ENCODE assay signal across 24 cellular contexts in the genomic region with DNA sequence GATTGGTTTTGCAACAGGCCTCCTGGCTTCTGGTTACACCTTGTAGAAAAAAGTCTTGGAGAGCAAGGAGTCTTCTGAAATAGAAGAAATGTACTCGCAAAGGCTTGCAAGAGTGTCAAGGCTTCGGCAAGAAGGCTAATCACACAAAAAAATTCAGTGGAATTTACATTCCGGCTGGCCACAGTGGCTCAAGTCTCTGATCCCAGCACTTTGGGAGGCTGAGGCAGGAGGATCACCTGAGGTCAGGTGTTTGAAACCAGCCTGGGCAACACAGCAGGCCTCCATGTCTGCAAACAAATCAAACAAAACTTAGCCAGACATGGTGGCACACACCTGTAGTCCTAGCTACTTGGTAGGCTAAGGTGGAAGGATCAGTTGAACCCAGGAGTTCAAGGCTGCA.
"Had no signal": no experiment of that assay in that cellular context is flagged by ENCODE, and none has a peak within 500 bp of the region (broad histone marks: within the 10 kb centered on the region; RNA-seq: fewer than 3 reads in every experiment).

No MANE protein-coding gene starts in this region.

- H3K27me3 ChIP-seq: ascending aorta, breast epithelium, dorsolateral prefrontal cortex had no signal

- H3K4me3 ChIP-seq: ascending aorta, breast epithelium, cardiac muscle cell, dorsolateral prefrontal cortex had no signal

- H3K36me3 ChIP-seq: ascending aorta, breast epithelium, cardiac muscle cell had no signal

- H3K27ac ChIP-seq: cardiac muscle cell had no signal

- H3K9me3 ChIP-seq: ascending aorta, breast epithelium had no signal

- DNase-seq: activated CD4-positive, alpha-beta memory T cell treated with anti-CD3 and anti-CD28 coated beads, Interleukin-2, amount 10 ng/mL, durations not matched to agents 7 days and 5 days; activated CD4-positive, alpha-beta T cell treated with anti-CD3 and anti-CD28 coated beads for 1 hour; activated CD4-positive, alpha-beta T cell treated with anti-CD3 and anti-CD28 coated beads for 4 hours; activated CD4-positive, alpha-beta T cell treated with anti-CD3 and anti-CD28 coated beads, Interleukin-2, amount 10 ng/mL, durations not matched to agents 7 days and 5 days; activated CD4-positive, alpha-beta T cell treated with anti-CD3 and anti-CD28 coated beads, Interleukin-2, amount 50 U/mL, for 4 hours; activated CD8-positive, alpha-beta memory T cell treated with anti-CD3 and anti-CD28 coated beads, Interleukin-2, amount 50 U/mL, for 48 hours; activated gamma-delta T cell; activated naive CD4-positive, alpha-beta T cell; activated naive CD4-positive, alpha-beta T cell treated with anti-CD3 and anti-CD28 coated beads, Interleukin-2, amount 10 ng/mL, durations not matched to agents 7 days and 5 days; activated naive CD8-positive, alpha-beta T cell treated with anti-CD3 and anti-CD28 coated beads, Interleukin-2, amount 10 ng/mL, durations not matched to agents 7 days and 5 days; activated T-cell treated with anti-CD3 and anti-CD28 coated beads for 4 hours; activated T-cell treated with anti-CD3 and anti-CD28 coated beads, Interleukin-2, amount 50 U/mL, for 24 hours; activated T-cell treated with anti-CD3 and anti-CD28 coated beads, Interleukin-2, amount 50 U/mL, for 72 hours; dorsolateral prefrontal cortex; effector memory CD4-positive, alpha-beta T cell; endodermal cell; foreskin fibroblast; T-helper 2 cell had no signal

- ATAC-seq: activated naive CD4-positive, alpha-beta T cell treated with anti-CD3 and anti-CD28 coated beads, Interleukin-2, amount 50 U/mL, for 72 hours; activated T-cell treated with anti-CD3 and anti-CD28 coated beads, Interleukin-2, amount 50 U/mL, for 72 hours; esophagus mucosa; WTC11 had no signal
